In the genomic region with DNA sequence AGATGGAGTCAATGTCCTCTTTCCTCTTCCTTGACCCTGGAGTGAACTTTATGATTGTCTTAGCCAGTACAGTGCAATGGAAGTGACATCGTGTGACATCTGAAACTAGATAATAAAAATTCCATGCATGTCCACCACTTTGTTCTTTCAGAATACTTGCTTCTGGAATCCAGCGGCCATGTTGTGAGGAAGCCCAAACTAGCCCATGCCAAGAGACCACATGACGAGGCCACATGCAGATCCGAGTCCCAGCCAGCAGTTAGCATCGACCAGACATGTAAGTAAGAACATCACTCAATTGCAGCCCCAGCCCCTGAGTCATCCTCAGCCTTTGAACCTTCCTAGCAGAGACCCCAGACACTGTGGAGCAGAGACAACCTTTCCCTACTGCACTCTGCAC, we compare ENCODE assay signal across 21 cellular contexts. TPM values are rescaled to one million over a fixed set of nuclear protein-coding genes. Genes with fewer than 3 reads are reported as not detected.
A peak's percentile ranks its signal among the peaks of the same experiment; 100 is the strongest.
DNase-seq lines count a peak whose midpoint lies in the region; ATAC-seq, FAIRE-seq and TF ChIP-seq lines count a peak whose summit lies in the region.
"Had no signal": no experiment of that assay in that cellular context is flagged by ENCODE, and none has a peak within 500 bp of the region (broad histone marks: within the 10 kb centered on the region; RNA-seq: fewer than 3 reads in every experiment).

No MANE protein-coding gene starts in this region.

- CTCF ChIA-PET in HepG2 (lab: Yijun Ruan, JAX; ENCODE audit: low intra/inter-chr PET ratio, low total read pairs) = no interaction called here

- ATAC-seq in HepG2 (no peak), right lobe of liver (no peak), omental fat pad (ENCODE audit: low FRiP score) (no peak), HG03378 (IDR thresholded peaks at IDR 0.05; ENCODE audit: unreplicated experiment) (no peak)
- ATAC-seq: CD8-positive, alpha-beta T cell; GM23338 had no signal

- H3K4me1 Mint-ChIP-seq in endodermal cell = peaks cover 12% of the 10 kb centered on the region
- H3K4me1 Mint-ChIP-seq: B cell, GM23338 had no signal

- H3K27ac ChIP-seq in HepG2 (ENCODE audit: extremely low read length, insufficient read depth, low read length) (no peak overlapping the region), right lobe of liver (no peak overlapping the region), endodermal cell (ENCODE audit: low read depth, low read length) (no peak overlapping the region)
- H3K27ac ChIP-seq: BLaER1, C4-2B had no signal

- H3K4me2 ChIP-seq in HepG2 (ENCODE audit: low read depth, low read length) = no peak overlapping the region
- H3K4me2 ChIP-seq: BLaER1, GM23338 had no signal

- peaks cover 10% of the 10 kb centered on the region for H3K9me3 Mint-ChIP-seq in endodermal cell
- H3K9me3 Mint-ChIP-seq: GM23338 had no signal

- H3K9me3 ChIP-seq in HepG2 (ENCODE audit: low read length) = peaks cover 7% of the 10 kb centered on the region
- H3K9me3 ChIP-seq in right lobe of liver = no peaks in the 10 kb centered on the region
- H3K9me3 ChIP-seq in endodermal cell (ENCODE audit: control insufficient read depth, low read length) = peaks cover 8% of the 10 kb centered on the region
- H3K9me3 ChIP-seq: Caco-2, HAP-1 had no signal

- H3K27me3 ChIP-seq in HepG2 (ENCODE audit: control insufficient read depth in 1 of 2, insufficient read depth in 2 of 2, low read length in 2 of 2) = no peaks in the 10 kb centered on the region
- H3K27me3 ChIP-seq in right lobe of liver = no peaks in the 10 kb centered on the region
- H3K27me3 ChIP-seq in endodermal cell (ENCODE audit: control insufficient read depth, insufficient read depth, low read length, poor library complexity, severe bottlenecking) = no peaks in the 10 kb centered on the region
- H3K27me3 ChIP-seq: BLaER1 had no signal

- intact Hi-C loops in HepG2 (cut with micrococcal nuclease; ENCODE audit: unreplicated experiment) (no loop called here), right lobe of liver (cut with DNase I) (no loop called here)

- H3K27me3 Mint-ChIP-seq in endodermal cell (ENCODE audit: insufficient read depth) = peaks cover 5% of the 10 kb centered on the region

- H3K4me3 ChIP-seq in HepG2 (replicated peaks in 1 of 3; ENCODE audit: insufficient read depth in 1 of 3, low read depth in 2 of 3, low read length in 3 of 3) (no peak overlapping the region), right lobe of liver (no peak overlapping the region), endodermal cell (ENCODE audit: low read length) (no peak overlapping the region)
- H3K4me3 ChIP-seq: BLaER1, GM23338, HAP-1 had no signal

- TF ChIP-seq RAD21 in HepG2 (CRISPR knock-in tag; IDR thresholded peaks at IDR 0.05) = no peak
- no peak for TF ChIP-seq RAD21 in Ishikawa (IDR thresholded peaks at IDR 0.05; ENCODE audit: low read depth)

- no peak overlapping the region for H2AFZ ChIP-seq in HepG2 (ENCODE audit: low read length)
- H2AFZ ChIP-seq: GM23338 had no signal

- in situ Hi-C loops in HepG2 (cut with HindIII; ENCODE audit: extremely low pct_ligation_motif_present, low pct_unique_long_range_greater_than_20kb) = no loop called here

- BruUV-seq in HepG2 (replicated peaks; lab: Mats Ljungman, UMichigan) = no TSS peak

- no peak overlapping the region for H3K9ac ChIP-seq in HepG2 (ENCODE audit: insufficient read depth, low read depth, low read length)
- H3K9ac ChIP-seq in endodermal cell (ENCODE audit: extremely low read depth, low read length, poor library complexity, severe bottlenecking) = no peak overlapping the region
- H3K9ac ChIP-seq: BLaER1 had no signal

- POLR2A ChIA-PET in HepG2 (lab: Yijun Ruan, JAX) = no interaction called here

- TF ChIP-seq CTCF in HepG2 (CRISPR knock-in tag; IDR thresholded peaks at IDR 0.05) (no peak), right lobe of liver (IDR thresholded peaks at IDR 0.05) (no peak), endodermal cell (conservative IDR thresholded peaks at IDR 0.05) (no peak), omental fat pad (IDR thresholded peaks at IDR 0.05) (no peak)

- TF ChIP-seq POLR2A in HepG2 (IDR thresholded peaks at IDR 0.05; ENCODE audit: insufficient read depth in 1 of 2, low read depth in 2 of 2, low read length in 2 of 2) (no peak), right lobe of liver (IDR thresholded peaks at IDR 0.05) (no peak)

- H3K36me3 Mint-ChIP-seq in endodermal cell (ENCODE audit: low read depth) = peaks cover 2% of the 10 kb centered on the region
- H3K36me3 Mint-ChIP-seq: CD8-positive, alpha-beta T cell had no signal

- 23% methylated on average over 4 of the region's 5 CpGs for WGBS in HepG2 (ENCODE audit: low lambda C conversion rate)
- WGBS in right lobe of liver (ENCODE audit: insufficient coverage, low coverage, low lambda C conversion rate, missing lambda C conversion rate) = 77% methylated on average over 4 of the region's 5 CpGs
- WGBS in endodermal cell (ENCODE audit: insufficient coverage in 1 of 2, insufficient read length in 1 of 2), 2 experiments = 94 to 95% methylated on average over 2 to 5 of the region's 5 CpGs

- no peak overlapping the region for H3K4me3 Mint-ChIP-seq in endodermal cell
- H3K4me3 Mint-ChIP-seq: B cell; CD4-positive, CD25-positive, alpha-beta regulatory T cell; CD8-positive, alpha-beta T cell; GM23338 had no signal

- H3K4me1 ChIP-seq in HepG2 (ENCODE audit: insufficient read depth, low read length) (no peaks in the 10 kb centered on the region), right lobe of liver (no peaks in the 10 kb centered on the region), endodermal cell (ENCODE audit: control insufficient read depth, insufficient read depth, low read length) (peaks cover 8% of the 10 kb centered on the region)
- H3K4me1 ChIP-seq: BLaER1, HAP-1 had no signal

- H4K20me1 ChIP-seq in HepG2 (ENCODE audit: insufficient read depth, low read length) = no peaks in the 10 kb centered on the region
- H4K20me1 ChIP-seq: BLaER1 had no signal

- H3K27ac Mint-ChIP-seq in endodermal cell = no peak overlapping the region
- H3K27ac Mint-ChIP-seq: B cell; CD4-positive, CD25-positive, alpha-beta regulatory T cell; CD8-positive, alpha-beta T cell; GM23338 had no signal

- H3K36me3 ChIP-seq in HepG2 (replicated peaks in 1 of 2; ENCODE audit: control insufficient read depth in 1 of 2, insufficient read depth in 2 of 2, low read length in 2 of 2) = no peaks in the 10 kb centered on the region
- H3K36me3 ChIP-seq in right lobe of liver = no peaks in the 10 kb centered on the region
- H3K36me3 ChIP-seq in endodermal cell (ENCODE audit: control insufficient read depth, insufficient read depth, low read length) = no peaks in the 10 kb centered on the region
- H3K36me3 ChIP-seq: BLaER1, HAP-1 had no signal

- FAIRE-seq in HepG2 (lab: Jason Lieb, UNC) (no peak), HTR-8/SVneo (lab: Jason Lieb, UNC) (no peak)
- FAIRE-seq: GM12891, GM18507, H54 had no signal

- TF ChIP-seq EP300 in HepG2 (IDR thresholded peaks at IDR 0.05; ENCODE audit: low read depth in 2 of 2, low read length in 2 of 2) (no peak), HepG2 (CRISPR knock-in tag; IDR thresholded peaks at IDR 0.05; ENCODE audit: borderline replicate concordance) (no peak), Ishikawa (IDR thresholded peaks at IDR 0.05; ENCODE audit: borderline replicate concordance) (no peak)

- no peaks in the 10 kb centered on the region for H3K79me2 ChIP-seq in HepG2 (ENCODE audit: insufficient read depth, low read length)

- DNase-seq in HepG2 (ENCODE audit: low spot score) (no peak), right lobe of liver (no peak), endodermal cell (peak; percentile 36), omental fat pad (ENCODE audit: low spot score) (no peak), HTR-8/SVneo (ENCODE audit: insufficient read length, low spot score) (no peak)
- DNase-seq: Caco-2; CD4-positive, CD25-positive, alpha-beta regulatory T cell; CD8-positive, alpha-beta T cell; DMS153; DMS79 treated with DMSO at 0.1 percent for 48 hours; GF-D8 had no signal

TF ChIP-seq in HepG2, 621 proteins besides CTCF, POLR2A, EP300 and RAD21 (continues in another document):
- TF ChIP-seq RORA (CRISPR knock-in tag; IDR thresholded peaks at IDR 0.05) (no peak), YY1 (IDR thresholded peaks at IDR 0.05; ENCODE audit: insufficient read depth, insufficient replicate concordance, low read depth, low read length) (peak; percentile 27), NR2F1 (CRISPR knock-in tag; IDR thresholded peaks at IDR 0.05) (no peak)

TF ChIP-seq in Ishikawa, 13 proteins besides CTCF, POLR2A, EP300 and RAD21:
- TF ChIP-seq EGR1 (IDR thresholded peaks at IDR 0.05) (no peak), YY1 (IDR thresholded peaks at IDR 0.05; ENCODE audit: low read depth) (0 out of 2 replicates have a peak, but pooled peaks have one; percentile 14)

RNA-seq across cellular contexts. Expression of a gene that starts 48.5 kb away (rescaled TPM):
- total RNA-seq in HepG2 (2016; rRNA removed; fragmentation: Illumina TruSeq; extraction: Trizol) = 12.7 and 14.2 TPM in 2 replicates
- total RNA-seq in HepG2 (2016; cell fraction: cytosol; rRNA removed; fragmentation: Illumina TruSeq; extraction: Trizol; ENCODE audit: low read depth) = 3.9 and 4.1 TPM in 2 replicates
- 12.3 and 12.7 TPM in 2 replicates for total RNA-seq in HepG2 (2016; cell fraction: insoluble cytoplasmic fraction; rRNA removed; fragmentation: Illumina TruSeq; extraction: Trizol)
- 7.4 and 7.6 TPM in 2 replicates for total RNA-seq in HepG2 (2016; cell fraction: membrane; rRNA removed; fragmentation: Illumina TruSeq; extraction: Trizol)
- 18.9 and 19.8 TPM in 2 replicates for total RNA-seq in HepG2 (2016; cell fraction: nucleus; rRNA removed; fragmentation: Illumina TruSeq; extraction: Trizol)
- 6.9 and 8.5 TPM in 2 replicates for polyA plus RNA-seq in HepG2 (2011; rRNA removed)
- polyA plus RNA-seq in HepG2 (2011; cell fraction: cytosol; rRNA removed) = 3.5 and 4.6 TPM in 2 replicates
- polyA plus RNA-seq in HepG2 (2011; cell fraction: nucleus; rRNA removed) = 11.4 and 11.9 TPM in 2 replicates
- polyA plus RNA-seq in HepG2 (2012) = 6.5 TPM in 2 replicates
- 0.54 and 0.65 TPM in 2 replicates for polyA plus RNA-seq in HepG2 (2016; cell fraction: cytosol; fragmentation: Illumina TruSeq; extraction: Trizol; ENCODE audit: low read depth)
- 14.7 and 15.7 TPM in 2 replicates for polyA plus RNA-seq in HepG2 (2016; cell fraction: insoluble cytoplasmic fraction; fragmentation: Illumina TruSeq; extraction: Trizol; ENCODE audit: low read depth)
- 3.0 and 3.5 TPM in 2 replicates for polyA plus RNA-seq in HepG2 (2016; cell fraction: membrane; fragmentation: Illumina TruSeq; extraction: Trizol; ENCODE audit: low read depth)
- 42.2 and 42.9 TPM in 2 replicates for polyA plus RNA-seq in HepG2 (2016; cell fraction: nucleus; fragmentation: Illumina TruSeq; extraction: Trizol; ENCODE audit: insufficient read depth, low read depth)
- polyA minus RNA-seq in HepG2 (2011; rRNA and poly(A)+ RNA removed; ENCODE audit: low replicate concordance) = 5.7 and 12.9 TPM in 2 replicates
- 6.1 and 6.4 TPM in 2 replicates for polyA minus RNA-seq in HepG2 (2011; cell fraction: cytosol; rRNA and poly(A)+ RNA removed)
- 10.7 TPM in 2 replicates for polyA minus RNA-seq in HepG2 (2011; cell fraction: nucleus; rRNA and poly(A)+ RNA removed)
- 1 to 10 TPM; 1.1 to 6.3 (median 4.1) TPM for total RNA-seq in right lobe of liver
- 10 to 100 TPM; 38.2 TPM for total RNA-seq in endodermal cell
- polyA plus RNA-seq in endodermal cell (2013, experiment 1 of 2) = 26.8 TPM
- 26.3 TPM for polyA plus RNA-seq in endodermal cell (2013, experiment 2 of 2)
- total RNA-seq in omental fat pad = 10 to 100 TPM in 1 of 4 donors, 1 to 10 TPM in 3; 5.8 to 10.7 (median 9.1) TPM
